8 cellular contexts compared by ENCODE assay signal in genomic region chr6:122491915-122492537, GRCh38.
DNase-seq lines count a peak whose midpoint lies in the region; ATAC-seq and TF ChIP-seq lines count a peak whose summit lies in the region.

No MANE protein-coding gene starts in this region.

- DNase-seq in GM13977 (ENCODE audit: low spot score), result peak; percentile 53
- DNase-seq in NCI-H1092 (lab: John Stamatoyannopoulos, UW), result peak; percentile 45
- DNase-seq in activated naive CD4-positive, alpha-beta T cell treated with anti-CD3 and anti-CD28 coated beads, Interleukin-2, amount 50 U/mL, for 16 hours, result peak; percentile 73
- DNase-seq in head of caudate nucleus, result peak; percentile 60 to 89 (median 76)
- DNase-seq in putamen (ENCODE audit: low spot score), result peak; percentile 65
- DNase-seq in GOT3 (lab: John Stamatoyannopoulos, UW), result no peak

- in situ Hi-C loops in GM13977 (cut with MboI; ENCODE audit: low pct_unique_long_range_greater_than_20kb, low sequenced_read_pairs, unreplicated experiment), result no loop called here

- peak; percentile 85 for TF ChIP-seq CTCF in GM13977 (IDR thresholded peaks at IDR 0.05; ENCODE audit: extremely low read depth, insufficient read depth, missing control alignments)

- ATAC-seq in HG02642 (IDR thresholded peaks at IDR 0.05; ENCODE audit: poor library complexity, unreplicated experiment), result peak; percentile 96
- peak; percentile 100 for ATAC-seq in SK-N-SH treated with all-trans-retinoic acid at 6 μM for 48 hours

- intact Hi-C loops in head of caudate nucleus (cut with DNase I), result no loop called here

TF ChIP-seq in SK-N-SH treated with all-trans-retinoic acid at 6 μM for 48 hours, 23 proteins besides CTCF, POLR2A, EP300 and RAD21:
- TF ChIP-seq SNAI2 (CRISPR knock-in tag; IDR thresholded peaks at IDR 0.05) (no peak), RARB (CRISPR knock-in tag; IDR thresholded peaks at IDR 0.05) (no peak), TCF4 (CRISPR knock-in tag; IDR thresholded peaks at IDR 0.05; ENCODE audit: borderline replicate concordance) (no peak), POU6F1 (CRISPR knock-in tag; IDR thresholded peaks at IDR 0.05; ENCODE audit: borderline replicate concordance, low read depth) (no peak), CSRNP3 (CRISPR knock-in tag; IDR thresholded peaks at IDR 0.05) (no peak), PPARA (CRISPR knock-in tag; IDR thresholded peaks at IDR 0.05; ENCODE audit: borderline replicate concordance) (no peak), ZFP30 (CRISPR knock-in tag; IDR thresholded peaks at IDR 0.05) (no peak), ZNF565 (CRISPR knock-in tag; conservative IDR thresholded peaks at IDR 0.05; ENCODE audit: low read depth) (no peak), TOX (CRISPR knock-in tag; IDR thresholded peaks at IDR 0.05; ENCODE audit: borderline replicate concordance) (no peak)
